In genomic region chr7:73737491-73738219, GRCh38 we compare ENCODE assay signal across 8 cellular contexts. TPM values are rescaled to one million over a fixed set of nuclear protein-coding genes. Genes with fewer than 3 reads are reported as not detected.
DNase-seq lines count a peak whose midpoint lies in the region; ATAC-seq and TF ChIP-seq lines count a peak whose summit lies in the region.

No MANE protein-coding gene starts in this region.

- H3K4me1 ChIP-seq in spleen, result peaks cover 6 to 54% (median 33%) of the 10 kb centered on the region in 6 donors

- no peak for TF ChIP-seq POLR2A in spleen (IDR thresholded peaks at IDR 0.05)

- intact Hi-C loops in activated CD8-positive, alpha-beta T cell treated with anti-CD3 and anti-CD28 coated beads for 36 hours (cut with micrococcal nuclease), result no loop called here
- intact Hi-C loops in spleen (cut with DNase I; ENCODE audit: low total_unique reads), result loop anchor here (5.0 to 10.0 kb wide), 2 partner anchors 53 to 115 kb away; partner anchors contain the start of genes BUD23 and DNAJC30

- TF ChIP-seq CTCF in HFF-Myc (IDR thresholded peaks at IDR 0.05; ENCODE audit: low read depth, low read length, missing control alignments) (no peak), spleen (IDR thresholded peaks at IDR 0.05 in 8 of 11, conservative IDR thresholded peaks at IDR 0.05 in 3 of 11) (no peak)
- TF ChIP-seq CTCF in activated CD8-positive, alpha-beta T cell treated with anti-CD3 and anti-CD28 coated beads for 36 hours (IDR thresholded peaks at IDR 0.05), result no peak

- no peaks in the 10 kb centered on the region for H3K9me3 ChIP-seq in spleen

- peak overlapping the region; percentile 93 for H3K4me3 Mint-ChIP-seq in activated CD8-positive, alpha-beta T cell treated with anti-CD3 and anti-CD28 coated beads for 36 hours

- no peak for ATAC-seq in activated CD8-positive, alpha-beta T cell treated with anti-CD3 and anti-CD28 coated beads for 36 hours
- no peak for ATAC-seq in GM21447 (IDR thresholded peaks at IDR 0.05; ENCODE audit: unreplicated experiment)

- 74 to 80% (median 79%) methylated on average over 16 to 17 of the region's 17 CpGs for WGBS in spleen, 5 donors

- no peaks in the 10 kb centered on the region for H3K27me3 ChIP-seq in spleen (replicated peaks in 1 of 7)

- H3K36me3 Mint-ChIP-seq in activated CD8-positive, alpha-beta T cell treated with anti-CD3 and anti-CD28 coated beads for 36 hours (ENCODE audit: low read depth), result peaks cover 6% of the 10 kb centered on the region

- DNase-seq in HFF-Myc (ENCODE audit: extremely low read depth, low read depth) (no peak), spleen (peak; percentile 87), NCI-H2171 treated with DMSO at 0.1 percent for 48 hours (lab: John Stamatoyannopoulos, UW) (no peak), NCI-H82 treated with DMSO at 0.1 percent for 48 hours (lab: John Stamatoyannopoulos, UW; ENCODE audit: unreplicated experiment) (no peak), OCI-M1 (lab: John Stamatoyannopoulos, UW) (no peak)
- DNase-seq in activated CD8-positive, alpha-beta T cell treated with anti-CD3 and anti-CD28 coated beads for 36 hours, result no peak

- POLR2A ChIA-PET in activated CD8-positive, alpha-beta T cell treated with anti-CD3 and anti-CD28 coated beads for 36 hours (lab: Charles Lee), result interaction anchor here (0.6 to 2.3 kb wide), 8 partner anchors 11 to 216 kb away, joined by 3 to 8 read pairs (median 4); partner anchors contain the start of genes BAZ1B and STX1A

- H3K4me3 ChIP-seq in HFF-Myc (replicated peaks; ENCODE audit: low read depth, low read length) (peak overlapping the region; percentile 84), iPS-11a (ENCODE audit: low read depth, low read length) (peak overlapping the region; percentile 24), spleen (peak overlapping the region; percentile 82 to 98 (median 94))

- CTCF ChIA-PET in activated CD8-positive, alpha-beta T cell treated with anti-CD3 and anti-CD28 coated beads for 36 hours (lab: Charles Lee), result interaction anchor here (0.9 to 5.2 kb wide), 6 partner anchors 11 to 131 kb away, joined by 3 to 84 read pairs (median 10); partner anchors contain the start of gene VPS37D

- peaks cover 4% of the 10 kb centered on the region for H3K4me1 Mint-ChIP-seq in activated CD8-positive, alpha-beta T cell treated with anti-CD3 and anti-CD28 coated beads for 36 hours (ENCODE audit: low read depth)

- peaks cover 0 to 23% (median 14%) of the 10 kb centered on the region in 6 donors for H3K36me3 ChIP-seq in spleen

- peak overlapping the region; percentile 72 to 95 (median 90) for H3K27ac ChIP-seq in spleen

- no peaks in the 10 kb centered on the region for H3K9me3 Mint-ChIP-seq in activated CD8-positive, alpha-beta T cell treated with anti-CD3 and anti-CD28 coated beads for 36 hours

- H3K27ac Mint-ChIP-seq in activated CD8-positive, alpha-beta T cell treated with anti-CD3 and anti-CD28 coated beads for 36 hours, result peak overlapping the region; percentile 95

- H3K27me3 Mint-ChIP-seq in activated CD8-positive, alpha-beta T cell treated with anti-CD3 and anti-CD28 coated beads for 36 hours, result peaks cover 2% of the 10 kb centered on the region

RNA-seq across cellular contexts. Expression of gene ABHD11, which starts 0.9 kb away (rescaled TPM):
- 10 to 100 TPM; 19.0 to 21.5 TPM for total RNA-seq in activated CD8-positive, alpha-beta T cell treated with anti-CD3 and anti-CD28 coated beads for 36 hours
- total RNA-seq in spleen, result 10 to 100 TPM; 11.4 to 26.0 (median 20.6) TPM
- 10 to 100 TPM; 13.3 to 17.6 (median 16.3) TPM for polyA plus RNA-seq in spleen

RNA-seq across cellular contexts. Expression of gene STX1A, which starts 18.2 kb away (rescaled TPM):
- total RNA-seq in activated CD8-positive, alpha-beta T cell treated with anti-CD3 and anti-CD28 coated beads for 36 hours, result 10 to 100 TPM; 11.4 to 11.5 TPM
- 1 to 10 TPM; 4.2 to 7.8 (median 5.6) TPM for total RNA-seq in spleen
- polyA plus RNA-seq in spleen, result 1 to 10 TPM; 1.3 to 3.1 (median 1.8) TPM

RNA-seq across cellular contexts. Expression of gene CLDN3, which starts 32.4 kb away (rescaled TPM):
- total RNA-seq in activated CD8-positive, alpha-beta T cell treated with anti-CD3 and anti-CD28 coated beads for 36 hours, result not detected
- total RNA-seq in spleen, result not detected
- under 1 TPM; 0.13 to 0.26 (median 0.26) TPM for polyA plus RNA-seq in spleen

RNA-seq across cellular contexts. Expression of gene BUD23, which starts 54.3 kb away (rescaled TPM):
- total RNA-seq in activated CD8-positive, alpha-beta T cell treated with anti-CD3 and anti-CD28 coated beads for 36 hours, result 100 to 1,000 TPM; 108 TPM
- total RNA-seq in spleen, result 10 to 100 TPM; 44.2 to 54.8 (median 54.0) TPM
- polyA plus RNA-seq in spleen, result 10 to 100 TPM; 62.5 to 71.4 (median 70.7) TPM

RNA-seq across cellular contexts. Expression of gene DNAJC30, which starts 54.4 kb away (rescaled TPM):
- 1 to 10 TPM; 6.7 to 7.0 TPM for total RNA-seq in activated CD8-positive, alpha-beta T cell treated with anti-CD3 and anti-CD28 coated beads for 36 hours
- 10 to 100 TPM in 2 of 7 donors, 1 to 10 TPM in 5; 5.6 to 12.7 (median 8.6) TPM for total RNA-seq in spleen
- polyA plus RNA-seq in spleen, result 10 to 100 TPM in 1 of 3 donors, 1 to 10 TPM in 2; 6.1 to 10.3 (median 8.7) TPM

Comparison
In these comparisons a context has a peak if more than half of its experiments do, and no peak if none do; other contexts are left out.
1. H3K4me3 ChIP-seq: peak in every context shown above with its lines; median percentile 94 in spleen; 84 in HFF-Myc; 24 in iPS-11a.